1 cellular context compared by ENCODE assay signal in the genomic region with DNA sequence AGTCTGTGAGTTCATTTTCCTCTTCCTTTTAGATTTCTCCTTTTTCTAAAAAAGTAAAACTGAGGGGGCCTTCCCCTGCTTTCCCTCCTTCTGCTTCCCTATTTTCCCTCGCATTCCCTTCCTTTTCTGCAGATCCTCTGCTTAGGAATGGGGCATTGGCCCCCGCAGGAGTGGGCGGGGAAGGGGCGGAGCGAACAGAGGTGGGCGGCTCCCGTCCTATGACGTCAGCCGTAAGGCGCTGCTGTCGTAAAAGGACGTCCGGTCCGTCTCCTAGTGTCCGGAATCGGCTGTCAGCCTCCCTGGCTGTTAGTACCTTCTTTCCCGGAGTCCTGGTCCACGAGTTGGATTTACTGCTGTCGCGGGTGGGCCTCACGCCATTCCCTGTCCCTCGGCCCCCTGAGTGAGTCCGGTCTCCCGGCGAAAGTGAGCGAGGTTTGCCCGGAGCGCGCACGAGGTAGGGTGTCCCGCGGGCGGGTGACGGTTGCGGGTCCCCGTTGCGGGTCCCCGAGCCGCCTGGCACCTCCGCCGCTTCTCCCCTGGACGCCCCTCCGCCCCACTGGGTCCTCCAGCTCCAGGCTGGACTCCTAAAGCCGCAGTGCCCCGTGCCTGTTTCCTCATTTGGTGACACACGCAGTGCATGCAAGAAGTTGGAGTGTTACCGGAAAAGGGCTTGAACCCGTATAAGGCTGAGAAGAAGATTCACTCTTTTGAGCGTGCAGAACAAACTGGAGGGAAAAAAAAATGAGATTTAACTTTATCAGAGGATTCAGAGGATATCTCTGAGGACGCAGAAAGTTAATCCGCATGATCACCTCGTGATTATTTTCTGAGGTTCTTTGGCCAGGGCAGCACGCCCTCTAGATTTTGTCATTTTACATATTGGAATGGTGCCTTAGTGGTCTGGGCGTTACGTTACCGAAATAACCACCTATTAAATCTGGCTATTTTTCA.
TF ChIP-seq lines count a peak whose summit lies in the region.

Gene ZNF330, plus strand, starts transcription at position 241 of the 951 bp plus-strand sequence. CDS start 1,477 bp downstream, outside the sequence.

TF ChIP-seq in HepG2, 621 proteins besides CTCF, POLR2A, EP300 and RAD21 (continued from another document and continues in another):
- TF ChIP-seq ZHX2 (IDR thresholded peaks at IDR 0.05; ENCODE audit: low read depth) (peak; percentile 83), ZHX2 (CRISPR knock-in tag; IDR thresholded peaks at IDR 0.05; ENCODE audit: borderline replicate concordance) (no peak), SOX13 (IDR thresholded peaks at IDR 0.05) (no peak), SOX13 (CRISPR knock-in tag; conservative IDR thresholded peaks at IDR 0.05 in 1 of 2, IDR thresholded peaks at IDR 0.05 in 1 of 2) (peak in 1 of 2 experiments; percentile 29; a peak in 2 of 4 replicates), NCOA2 (CRISPR knock-in tag; IDR thresholded peaks at IDR 0.05) (peak; percentile 48; the same call in 1 of the 2 replicates), XRCC5 (optimal IDR thresholded peaks at IDR 0.05; ENCODE audit: low read length) (peak; percentile 66), GABPB1 (CRISPR knock-in tag; IDR thresholded peaks at IDR 0.05) (peak; percentile 91), ZBTB25 (CRISPR knock-in tag; IDR thresholded peaks at IDR 0.05) (0 out of 2 replicates have a peak, but pooled peaks have one; percentile 42), SATB2 (CRISPR knock-in tag; IDR thresholded peaks at IDR 0.05) (no peak), TFAP4 (IDR thresholded peaks at IDR 0.05; ENCODE audit: borderline replicate concordance, low read depth) (no peak; the same call in 1 of the 2 replicates), NFE2L1 (CRISPR knock-in tag; IDR thresholded peaks at IDR 0.05; ENCODE audit: borderline replicate concordance) (no peak), POLR2G (IDR thresholded peaks at IDR 0.05; ENCODE audit: low read depth, low read length) (peak; percentile 88), MAF1 (CRISPR knock-in tag; IDR thresholded peaks at IDR 0.05; ENCODE audit: borderline replicate concordance) (no peak), IRF9 (CRISPR knock-in tag; IDR thresholded peaks at IDR 0.05; ENCODE audit: borderline replicate concordance) (no peak), ZNF772 (CRISPR knock-in tag; IDR thresholded peaks at IDR 0.05) (peak; percentile 78), SMC3 (IDR thresholded peaks at IDR 0.05; ENCODE audit: low read length) (no peak), POGZ (CRISPR knock-in tag; IDR thresholded peaks at IDR 0.05) (peak; percentile 97), MAX (IDR thresholded peaks at IDR 0.05) (peak; percentile 58; the same call in 1 of the 2 replicates), KLF6 (CRISPR knock-in tag; IDR thresholded peaks at IDR 0.05) (0 out of 2 replicates have a peak, but pooled peaks have one; percentile 28), ZNF510 (CRISPR knock-in tag; IDR thresholded peaks at IDR 0.05; ENCODE audit: low read depth) (0 out of 2 replicates have a peak, but pooled peaks have one; percentile 57), ZNF468 (CRISPR knock-in tag; IDR thresholded peaks at IDR 0.05) (peak; percentile 74; the same call in 1 of the 2 replicates), GABPA (IDR thresholded peaks at IDR 0.05; ENCODE audit: low read depth, low read length) (peak; percentile 58), GABPA (CRISPR knock-in tag; IDR thresholded peaks at IDR 0.05; ENCODE audit: low read depth) (peak; percentile 86), KDM5A (IDR thresholded peaks at IDR 0.05; ENCODE audit: borderline replicate concordance, low read length) (peak; percentile 88), TBX2 (CRISPR knock-in tag; IDR thresholded peaks at IDR 0.05; ENCODE audit: borderline replicate concordance) (peak; percentile 64; the same call in 1 of the 2 replicates), SPEN (CRISPR knock-in tag; IDR thresholded peaks at IDR 0.05; ENCODE audit: low read depth) (peak; percentile 53; the same call in 1 of the 2 replicates), TARDBP (CRISPR knock-in tag; IDR thresholded peaks at IDR 0.05) (peak; percentile 76), ZNF710 (CRISPR knock-in tag; IDR thresholded peaks at IDR 0.05; ENCODE audit: borderline replicate concordance) (no peak), SIN3A (IDR thresholded peaks at IDR 0.05; ENCODE audit: borderline replicate concordance, low read depth, low read length) (no peak)
- TF ChIP-seq, protein P1, sequence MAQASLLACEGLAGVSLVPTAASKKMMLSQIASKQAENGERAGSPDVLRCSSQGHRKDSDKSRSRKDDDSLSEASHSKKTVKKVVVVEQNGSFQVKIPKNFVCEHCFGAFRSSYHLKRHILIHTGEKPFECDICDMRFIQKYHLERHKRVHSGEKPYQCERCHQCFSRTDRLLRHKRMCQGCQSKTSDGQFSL (CRISPR knock-in tag; IDR thresholded peaks at IDR 0.05): no peak
- TF ChIP-seq, protein P2, sequence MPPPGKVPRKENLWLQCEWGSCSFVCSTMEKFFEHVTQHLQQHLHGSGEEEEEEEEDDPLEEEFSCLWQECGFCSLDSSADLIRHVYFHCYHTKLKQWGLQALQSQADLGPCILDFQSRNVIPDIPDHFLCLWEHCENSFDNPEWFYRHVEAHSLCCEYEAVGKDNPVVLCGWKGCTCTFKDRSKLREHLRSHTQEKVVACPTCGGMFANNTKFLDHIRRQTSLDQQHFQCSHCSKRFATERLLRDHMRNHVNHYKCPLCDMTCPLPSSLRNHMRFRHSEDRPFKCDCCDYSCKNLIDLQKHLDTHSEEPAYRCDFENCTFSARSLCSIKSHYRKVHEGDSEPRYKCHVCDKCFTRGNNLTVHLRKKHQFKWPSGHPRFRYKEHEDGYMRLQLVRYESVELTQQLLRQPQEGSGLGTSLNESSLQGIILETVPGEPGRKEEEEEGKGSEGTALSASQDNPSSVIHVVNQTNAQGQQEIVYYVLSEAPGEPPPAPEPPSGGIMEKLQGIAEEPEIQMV (CRISPR knock-in tag; IDR thresholded peaks at IDR 0.05; ENCODE audit: low read depth): peak; percentile 70; the same call in 1 of the 2 replicates
- TF ChIP-seq, protein P3, sequence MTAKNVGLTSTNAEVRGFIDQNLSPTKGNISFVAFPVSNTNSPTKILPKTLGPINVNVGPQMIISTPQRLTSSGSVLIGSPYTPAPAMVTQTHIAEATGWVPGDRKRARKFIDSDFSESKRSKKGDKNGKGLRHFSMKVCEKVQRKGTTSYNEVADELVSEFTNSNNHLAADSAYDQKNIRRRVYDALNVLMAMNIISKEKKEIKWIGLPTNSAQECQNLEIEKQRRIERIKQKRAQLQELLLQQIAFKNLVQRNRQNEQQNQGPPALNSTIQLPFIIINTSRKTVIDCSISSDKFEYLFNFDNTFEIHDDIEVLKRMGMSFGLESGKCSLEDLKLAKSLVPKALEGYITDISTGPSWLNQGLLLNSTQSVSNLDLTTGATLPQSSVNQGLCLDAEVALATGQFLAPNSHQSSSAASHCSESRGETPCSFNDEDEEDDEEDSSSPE (CRISPR knock-in tag; IDR thresholded peaks at IDR 0.05): 0 out of 2 replicates have a peak, but pooled peaks have one; percentile 25
- TF ChIP-seq, protein P4, sequence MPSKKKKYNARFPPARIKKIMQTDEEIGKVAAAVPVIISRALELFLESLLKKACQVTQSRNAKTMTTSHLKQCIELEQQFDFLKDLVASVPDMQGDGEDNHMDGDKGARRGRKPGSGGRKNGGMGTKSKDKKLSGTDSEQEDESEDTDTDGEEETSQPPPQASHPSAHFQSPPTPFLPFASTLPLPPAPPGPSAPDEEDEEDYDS (CRISPR knock-in tag; IDR thresholded peaks at IDR 0.05): peak; percentile 61; the same call in 1 of the 2 replicates
